ENCODE assay signal across 17 cellular contexts in the genomic region with DNA sequence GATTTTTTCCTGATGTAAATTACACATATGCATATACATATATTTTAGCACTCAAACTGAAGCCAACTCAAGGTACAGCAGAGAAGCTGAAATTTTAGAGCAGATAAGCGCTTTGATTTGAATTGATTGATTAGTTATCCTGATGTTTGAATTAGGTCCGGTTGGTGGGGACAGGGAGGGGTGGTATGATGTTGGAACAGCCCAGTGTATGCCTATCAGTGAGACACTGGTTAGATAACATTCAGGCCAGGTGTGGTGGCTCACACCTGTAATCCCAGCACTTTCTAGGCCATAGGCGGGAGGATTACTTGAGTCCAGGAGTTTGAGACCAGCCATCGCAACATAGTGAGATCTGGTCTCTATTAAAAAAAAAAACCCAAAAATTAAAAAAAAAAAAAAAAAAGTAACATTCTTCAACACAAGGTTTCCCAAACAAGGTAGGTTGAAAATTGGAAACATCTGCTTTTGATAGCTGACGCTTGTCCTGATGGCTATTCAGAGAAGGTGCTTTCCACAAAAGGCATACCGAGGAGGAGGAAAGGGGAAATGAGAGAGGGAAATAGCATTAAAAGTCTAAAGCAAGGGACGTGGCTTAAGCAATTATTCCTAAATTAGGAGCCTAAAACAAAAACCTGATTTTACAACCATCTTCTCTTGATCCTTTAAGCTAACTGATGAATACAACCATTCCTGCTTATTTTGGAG.
"Had no signal": no experiment of that assay in that cellular context is flagged by ENCODE, and none has a peak within 500 bp of the region (broad histone marks: within the 10 kb centered on the region; RNA-seq: fewer than 3 reads in every experiment).

No MANE protein-coding gene starts in this region.

- H3K9me3 ChIP-seq: tibial nerve, vagina had no signal

- H3K27me3 ChIP-seq: esophagus squamous epithelium, left lung, tibial nerve, vagina had no signal

- H3K27ac ChIP-seq: esophagus squamous epithelium, left lung, tibial nerve, vagina had no signal

- H3K4me1 ChIP-seq: esophagus squamous epithelium, left lung, tibial nerve, vagina had no signal

- H3K4me3 ChIP-seq: esophagus squamous epithelium, left lung, tibial nerve, vagina had no signal

- DNase-seq: activated B cell treated with CpG ODN at 0.5 μM for 24 hours; activated CD4-positive, alpha-beta T cell treated with anti-CD3 and anti-CD28 coated beads, Interleukin-2, amount 10 ng/mL, durations not matched to agents 24 days and 14 days; activated CD8-positive, alpha-beta memory T cell treated with anti-CD3 and anti-CD28 coated beads, Interleukin-2, amount 50 U/mL, for 48 hours; activated gamma-delta T cell treated with Interleukin-2 at 50 U/mL for 16 hours; activated T-cell treated with anti-CD3 and anti-CD28 coated beads, Interleukin-2, amount 50 U/mL, for 72 hours; amniotic stem cell; esophagus squamous epithelium; hippocampal formation; kidney; left lung; mammary epithelial cell; natural killer cell; posterior cingulate gyrus; retina had no signal

- H3K36me3 ChIP-seq: esophagus squamous epithelium, left lung, tibial nerve, vagina had no signal

- FAIRE-seq: colon, kidney had no signal
